ENCODE assay signal across 8 cellular contexts in the genomic region with DNA sequence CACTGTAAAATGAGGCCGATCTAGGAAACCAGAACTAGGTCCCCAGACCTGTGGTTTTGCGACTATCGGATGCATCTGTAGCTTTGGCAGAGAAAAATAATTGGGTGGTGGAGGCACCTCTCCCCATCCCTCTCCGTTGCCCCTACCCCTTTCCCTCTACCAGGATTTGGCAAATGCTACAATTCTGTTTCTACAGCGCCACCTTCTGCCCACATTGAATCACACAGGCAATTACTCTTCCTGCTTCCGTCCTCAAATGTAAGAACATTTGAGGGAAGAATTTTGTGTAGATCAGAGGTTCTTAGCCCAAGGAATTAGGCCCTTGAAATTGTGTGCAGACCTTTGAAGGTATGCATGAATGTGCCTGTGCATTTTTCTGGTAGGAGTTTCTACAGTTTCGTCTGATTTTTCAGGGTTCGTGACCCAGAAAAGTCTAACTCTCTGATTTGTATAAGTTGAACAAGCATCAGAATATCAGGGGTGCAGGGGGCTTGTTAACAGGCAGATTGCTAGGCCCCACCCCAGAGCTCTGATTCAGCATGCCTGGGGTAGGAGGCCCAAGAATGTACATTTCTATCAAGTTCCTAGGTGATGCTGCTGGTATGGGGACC. TPM values are rescaled to one million over a fixed set of nuclear protein-coding genes. Genes with fewer than 3 reads are reported as not detected.
DNase-seq lines count a peak whose midpoint lies in the region; ATAC-seq, FAIRE-seq and TF ChIP-seq lines count a peak whose summit lies in the region.

No MANE protein-coding gene starts in this region.

- H3K4me1 Mint-ChIP-seq in MCF 10A (ENCODE audit: insufficient read depth, unreplicated experiment), result peaks cover 20% of the 10 kb centered on the region

- no peaks in the 10 kb centered on the region for H3K9me3 Mint-ChIP-seq in MCF 10A (ENCODE audit: unreplicated experiment)

- H3K4me1 ChIP-seq in kidney (ENCODE audit: control insufficient read depth in 1 of 2, insufficient read depth in 1 of 2, low read depth in 1 of 2, low read length in 2 of 2), result peaks cover 0 to 9% of the 10 kb centered on the region in 2 donors

- H3K36me3 ChIP-seq in GM06990 (ENCODE audit: control insufficient read depth, insufficient read depth, low read length) (no peaks in the 10 kb centered on the region), kidney (ENCODE audit: control insufficient read depth in 1 of 2, insufficient read depth in 2 of 2, low read length in 2 of 2) (no peaks in the 10 kb centered on the region)

- CTCF ChIA-PET in MCF 10A (lab: Yijun Ruan, JAX), result interaction anchor here (0.5 to 3.9 kb wide), 40 partner anchors 8 to 644 kb away, joined by 3 to 113 read pairs (median 4); a partner anchor contains a TSS

- H3K9me3 ChIP-seq in kidney (ENCODE audit: control insufficient read depth in 1 of 2, low read length in 2 of 2), result no peaks in the 10 kb centered on the region

- no peak for ATAC-seq in HG03457 (IDR thresholded peaks at IDR 0.05; ENCODE audit: unreplicated experiment)

- intact Hi-C loops in MCF 10A (cut with micrococcal nuclease) (loop anchor here (1.0 to 5.0 kb wide), 4 partner anchors 76 to 645 kb away; a partner anchor contains a TSS), kidney (cut with DNase I) (loop anchor here (5.0 kb wide), 1 partner anchor 75 kb away; no protein-coding TSS in a partner anchor)

- H3K27me3 ChIP-seq in GM06990 (replicated peaks; ENCODE audit: control insufficient read depth, insufficient read depth, low read length), result peaks cover 2% of the 10 kb centered on the region; the same call in 1 of the 2 replicates

- DNase-seq in GM06990 (ENCODE audit: extremely low read depth, insufficient read length) (no peak), NCI-H1105 (lab: John Stamatoyannopoulos, UW) (peak; percentile 24), SW480 (ENCODE audit: low spot score) (peak; percentile 54), MCF 10A (ENCODE audit: unreplicated experiment) (peak; percentile 73), kidney (no peak), occipital lobe (lab: John Stamatoyannopoulos, UW) (no peak)
- DNase-seq in stimulated activated CD4-positive, alpha-beta T cell treated with anti-CD3 and anti-CD28 coated beads, Interleukin-2, amount 100 ng/mL, for 24 hours, result peak; percentile 62 to 63

- H3K9ac ChIP-seq in kidney (ENCODE audit: low read length in 2 of 2), result no peak overlapping the region

- no peak overlapping the region for H3K27ac Mint-ChIP-seq in MCF 10A (ENCODE audit: low read depth, unreplicated experiment)

- no peak for FAIRE-seq in kidney (lab: Jason Lieb, UNC)

- no peak overlapping the region for H3K4me3 ChIP-seq in GM06990 (replicated peaks; ENCODE audit: low read depth, low read length)
- no peak overlapping the region for H3K4me3 ChIP-seq in kidney (ENCODE audit: low read length in 2 of 2)

- peak; percentile 70 for TF ChIP-seq CTCF in GM06990 (IDR thresholded peaks at IDR 0.05; ENCODE audit: insufficient read depth, low read length, poor library complexity, severe bottlenecking)
- TF ChIP-seq CTCF in MCF 10A (IDR thresholded peaks at IDR 0.05; ENCODE audit: unreplicated experiment), result peak; percentile 74
- peak; percentile 83 for TF ChIP-seq CTCF in kidney (IDR thresholded peaks at IDR 0.05; ENCODE audit: borderline replicate concordance, extremely low read depth, insufficient read depth)

- POLR2A ChIA-PET in MCF 10A (lab: Yijun Ruan, JAX), result interaction anchor here (1.9 kb wide), 1 partner anchor 31 kb away, joined by 5 read pairs; no protein-coding TSS in a partner anchor

- no peak overlapping the region for H3K27ac ChIP-seq in kidney (ENCODE audit: low read depth in 2 of 2, low read length in 2 of 2)

- H3K36me3 Mint-ChIP-seq in MCF 10A (ENCODE audit: insufficient read depth, unreplicated experiment), result no peaks in the 10 kb centered on the region

- H3K27me3 Mint-ChIP-seq in MCF 10A (ENCODE audit: insufficient read depth, unreplicated experiment), result no peaks in the 10 kb centered on the region

- BruUV-seq in MCF 10A (replicated peaks; lab: Mats Ljungman, UMichigan), result no TSS peak

- no peak overlapping the region for H3K4me3 Mint-ChIP-seq in MCF 10A (ENCODE audit: unreplicated experiment)

RNA-seq across cellular contexts. Expression of a gene that starts 11.2 kb away (rescaled TPM):
- total RNA-seq in MCF 10A (2022) (not detected in 2 replicates), kidney (37.9 TPM), occipital lobe (not detected)
- polyA plus RNA-seq in kidney (ENCODE audit: insufficient read depth, low read depth, low replicate concordance), result 400 TPM

RNA-seq across cellular contexts. Expression of a gene that starts 31.5 kb away (rescaled TPM):
- not detected in 2 replicates for total RNA-seq in MCF 10A (2022)
- total RNA-seq in kidney, result 1.3 TPM
- polyA plus RNA-seq in kidney (ENCODE audit: insufficient read depth, low read depth, low replicate concordance), result 2.1 TPM
- 0.62 TPM for total RNA-seq in occipital lobe

RNA-seq across cellular contexts. Expression of a gene that starts 46.6 kb away (rescaled TPM):
- total RNA-seq in MCF 10A (2022), result not detected in 2 replicates
- 2.6 TPM for total RNA-seq in kidney
- polyA plus RNA-seq in kidney (ENCODE audit: insufficient read depth, low read depth, low replicate concordance), result 0.71 TPM
- 0.31 TPM for total RNA-seq in occipital lobe

RNA-seq across cellular contexts. Expression of a gene that starts 47.7 kb away (rescaled TPM):
- total RNA-seq in MCF 10A (2022), result 52.3 and 63.2 TPM in 2 replicates
- total RNA-seq in kidney, result 56.1 TPM
- 35.9 TPM for polyA plus RNA-seq in kidney (ENCODE audit: insufficient read depth, low read depth, low replicate concordance)
- 18.1 TPM for total RNA-seq in occipital lobe

Comparison
In these comparisons a context has a peak if more than half of its experiments do, and no peak if none do; other contexts are left out.
1. DNase-seq: peak in NCI-H1105 (single experiment), SW480 (single experiment), MCF 10A (single experiment) and stimulated activated CD4-positive, alpha-beta T cell treated with anti-CD3 and anti-CD28 coated beads, Interleukin-2, amount 100 ng/mL, for 24 hours (2 of 2); none in GM06990 (single experiment), kidney (single experiment) and occipital lobe (single experiment).
2. RNA of a gene that starts 11.2 kb away (total RNA-seq): 37.9 TPM in kidney (single experiment); not detected in occipital lobe (single experiment) and not detected in MCF 10A; every median in the first group is over 10 times any median in the second.
3. Peak in every context shown above with its lines, with median percentiles within 50 percentile points of each other: CTCF ChIP-seq.